Comparison of ENCODE assay signal across 8 cellular contexts in the genomic region with DNA sequence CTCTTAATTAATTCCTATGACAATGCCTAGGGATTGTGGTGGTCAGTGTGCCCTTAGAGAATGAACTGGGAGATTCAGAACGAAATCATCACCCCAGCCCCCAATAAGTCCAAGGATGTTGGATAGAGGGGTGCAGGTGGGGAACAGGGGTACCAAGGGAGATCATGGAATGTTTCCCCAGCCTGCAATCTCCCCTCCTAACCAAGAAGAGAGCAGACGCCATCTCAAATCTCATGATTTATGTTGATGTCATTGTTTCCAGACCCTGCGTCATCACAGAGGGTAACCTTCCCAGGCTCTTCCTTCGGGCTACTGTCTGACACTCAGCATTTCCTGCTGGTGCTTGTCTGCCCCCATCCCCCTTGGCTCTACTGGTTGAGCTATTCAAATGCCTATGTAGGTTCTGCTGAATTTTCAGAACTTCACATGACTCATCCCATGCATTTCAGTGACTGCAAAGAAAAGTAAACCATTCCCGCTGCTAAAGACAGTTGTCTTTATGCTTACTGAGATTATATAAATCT. TPM values are rescaled to one million over a fixed set of nuclear protein-coding genes. Genes with fewer than 3 reads are reported as not detected.
DNase-seq lines count a peak whose midpoint lies in the region; ATAC-seq and TF ChIP-seq lines count a peak whose summit lies in the region.

No MANE protein-coding gene starts in this region.

- TF ChIP-seq CTCF in mesothelial cell of epicardium (IDR thresholded peaks at IDR 0.05; ENCODE audit: unreplicated experiment): no peak

- H3K4me3 Mint-ChIP-seq in mesothelial cell of epicardium: no peak overlapping the region

- DNase-seq in GM19240 (ENCODE audit: insufficient read length, low spot score) (peak; percentile 31), NCI-H69 (lab: John Stamatoyannopoulos, UW) (peak; percentile 76), brain pericyte (ENCODE audit: low read depth, low spot score) (peak; percentile 87), skeletal muscle cell (ENCODE audit: low read depth) (peak; percentile 67), NCI-H1417 treated with DMSO at 0.1 percent for 48 hours (lab: John Stamatoyannopoulos, UW) (no peak), mesothelial cell of epicardium (ENCODE audit: low spot score in 2 of 2, unreplicated experiment in 2 of 2) (no peak), NCI-H526 treated with DMSO at 0.1 percent for 48 hours (lab: John Stamatoyannopoulos, UW) (no peak)

- H3K4me1 Mint-ChIP-seq in mesothelial cell of epicardium: peaks cover 13% of the 10 kb centered on the region

- no peak overlapping the region for H3K4me3 ChIP-seq in skeletal muscle cell (ENCODE audit: low read depth, low read length)

- no peaks in the 10 kb centered on the region for H3K36me3 Mint-ChIP-seq in mesothelial cell of epicardium

- H3K9me3 Mint-ChIP-seq in mesothelial cell of epicardium: no peaks in the 10 kb centered on the region

- H3K27ac Mint-ChIP-seq in mesothelial cell of epicardium: no peak overlapping the region

- no peaks in the 10 kb centered on the region for H3K27me3 Mint-ChIP-seq in mesothelial cell of epicardium (ENCODE audit: low read depth)

- ATAC-seq in GM21529 (IDR thresholded peaks at IDR 0.05; ENCODE audit: unreplicated experiment): no peak

RNA-seq across cellular contexts. Expression of gene ITPKB, which starts 24.7 kb away (rescaled TPM):
- 19.7 to 21.2 TPM (median 21.0 TPM) in 3 replicates for total RNA-seq in mesothelial cell of epicardium

Comparison
In these comparisons a context has a peak if more than half of its experiments do, and no peak if none do; other contexts are left out.
1. DNase-seq: peak in GM19240 (single experiment), NCI-H69 (single experiment), brain pericyte (single experiment) and skeletal muscle cell (single experiment); none in NCI-H1417 treated with DMSO at 0.1 percent for 48 hours (single experiment), mesothelial cell of epicardium (0 of 2) and NCI-H526 treated with DMSO at 0.1 percent for 48 hours (single experiment).